8 cellular contexts compared by ENCODE assay signal in genomic region chrX:40098264-40099045, GRCh38. TPM values are rescaled to one million over a fixed set of nuclear protein-coding genes. Genes with fewer than 3 reads are reported as not detected.
DNase-seq lines count a peak whose midpoint lies in the region; ATAC-seq, FAIRE-seq and TF ChIP-seq lines count a peak whose summit lies in the region.

No MANE protein-coding gene starts in this region.

- H3K27me3 Mint-ChIP-seq in Calu3 (ENCODE audit: unreplicated experiment) = peaks cover 10% of the 10 kb centered on the region
- no peaks in the 10 kb centered on the region for H3K27me3 Mint-ChIP-seq in activated T-helper 2 cell treated with anti-CD3 and anti-CD28 coated beads, Interferon-gamma antibody, Interleukin-2, Interleukin-4, amounts not matched to agents 10 μg/mL and 5 μg/mL and 100 μg/mL, durations not matched to agents 14 hours and 24 hours and 36 hours (ENCODE audit: low read depth)

- H3K27ac Mint-ChIP-seq in Calu3 (ENCODE audit: unreplicated experiment) = no peak overlapping the region
- H3K27ac Mint-ChIP-seq in activated T-helper 2 cell treated with anti-CD3 and anti-CD28 coated beads, Interferon-gamma antibody, Interleukin-2, Interleukin-4, amounts not matched to agents 10 μg/mL and 5 μg/mL and 100 μg/mL, durations not matched to agents 14 hours and 24 hours and 36 hours = peak overlapping the region; percentile 95

- peak overlapping the region; percentile 49 to 93 (median 80) for H3K27ac ChIP-seq in pancreas

- peak overlapping the region; percentile 10 to 84 (median 46) for H3K4me3 ChIP-seq in pancreas

- FAIRE-seq in pancreas (lab: Jason Lieb, UNC) = no peak

- 0 to 3% methylated on average over 61 to 74 of the region's 75 CpGs for WGBS in pancreas, 2 donors

- H3K4me1 ChIP-seq in pancreas = peaks cover 0 to 10% (median 3%) of the 10 kb centered on the region in 3 donors

- no TSS peak for BruUV-seq in Calu3 (replicated peaks; lab: Mats Ljungman, UMichigan)

- H3K4me1 Mint-ChIP-seq in Calu3 (ENCODE audit: low read depth, unreplicated experiment) = peaks cover 18% of the 10 kb centered on the region
- H3K4me1 Mint-ChIP-seq in activated T-helper 2 cell treated with anti-CD3 and anti-CD28 coated beads, Interferon-gamma antibody, Interleukin-2, Interleukin-4, amounts not matched to agents 10 μg/mL and 5 μg/mL and 100 μg/mL, durations not matched to agents 14 hours and 24 hours and 36 hours (ENCODE audit: low read depth) = peaks cover 21% of the 10 kb centered on the region

- intact Hi-C loops in Calu3 (cut with micrococcal nuclease; ENCODE audit: unreplicated experiment) = loop anchor here (5.0 to 10.0 kb wide), 2 partner anchors 284 to 366 kb away; no protein-coding TSS in a partner anchor
- intact Hi-C loops in activated T-helper 2 cell treated with anti-CD3 and anti-CD28 coated beads, Interferon-gamma antibody, Interleukin-2, Interleukin-4, amounts not matched to agents 10 μg/mL and 5 μg/mL and 100 μg/mL, durations not matched to agents 14 hours and 24 hours and 36 hours (cut with micrococcal nuclease) = loop anchor here (1.0 to 10.0 kb wide), 5 partner anchors 8 to 284 kb away; no protein-coding TSS in a partner anchor
- intact Hi-C loops in pancreas (cut with DNase I) = no loop called here

- H3K9me3 ChIP-seq in pancreas = no peaks in the 10 kb centered on the region

- TF ChIP-seq CTCF in Calu3 (IDR thresholded peaks at IDR 0.05; ENCODE audit: unreplicated experiment) = no peak
- no peak for TF ChIP-seq CTCF in pancreas (IDR thresholded peaks at IDR 0.05)

- no peaks in the 10 kb centered on the region for H3K27me3 ChIP-seq in pancreas

- CTCF ChIA-PET in Calu3 (lab: Charles Lee) = interaction anchor here (0.7 to 1.4 kb wide), 3 partner anchors 10 to 57 kb away, joined by 3 to 5 read pairs (median 4); no protein-coding TSS in a partner anchor

- H3K9me3 Mint-ChIP-seq in Calu3 (ENCODE audit: low read depth, unreplicated experiment) = no peaks in the 10 kb centered on the region
- no peaks in the 10 kb centered on the region for H3K9me3 Mint-ChIP-seq in activated T-helper 2 cell treated with anti-CD3 and anti-CD28 coated beads, Interferon-gamma antibody, Interleukin-2, Interleukin-4, amounts not matched to agents 10 μg/mL and 5 μg/mL and 100 μg/mL, durations not matched to agents 14 hours and 24 hours and 36 hours

- peak; percentile 28 for ATAC-seq in GM21723 (IDR thresholded peaks at IDR 0.05; ENCODE audit: unreplicated experiment)
- peak; percentile 32 to 55 (median 48) for ATAC-seq in pancreas
- ATAC-seq in GM21515 (IDR thresholded peaks at IDR 0.05; ENCODE audit: unreplicated experiment) = no peak
- ATAC-seq in HG02610 (IDR thresholded peaks at IDR 0.05; ENCODE audit: unreplicated experiment) = no peak

- peaks cover 62% of the 10 kb centered on the region for H3K36me3 Mint-ChIP-seq in Calu3 (ENCODE audit: insufficient read depth, unreplicated experiment)
- H3K36me3 Mint-ChIP-seq in activated T-helper 2 cell treated with anti-CD3 and anti-CD28 coated beads, Interferon-gamma antibody, Interleukin-2, Interleukin-4, amounts not matched to agents 10 μg/mL and 5 μg/mL and 100 μg/mL, durations not matched to agents 14 hours and 24 hours and 36 hours (ENCODE audit: low read depth) = peaks cover 19% of the 10 kb centered on the region

- H3K4me3 Mint-ChIP-seq in Calu3 (ENCODE audit: low read depth, unreplicated experiment) = peak overlapping the region; percentile 83
- H3K4me3 Mint-ChIP-seq in activated T-helper 2 cell treated with anti-CD3 and anti-CD28 coated beads, Interferon-gamma antibody, Interleukin-2, Interleukin-4, amounts not matched to agents 10 μg/mL and 5 μg/mL and 100 μg/mL, durations not matched to agents 14 hours and 24 hours and 36 hours (ENCODE audit: low read depth) = peak overlapping the region; percentile 86

- peak; percentile 70 for DNase-seq in Calu3
- peak; percentile 37 to 68 for DNase-seq in NCI-H446 (lab: John Stamatoyannopoulos, UW)
- DNase-seq in activated T-helper 2 cell treated with anti-CD3 and anti-CD28 coated beads, Interferon-gamma antibody, Interleukin-2, Interleukin-4, amounts not matched to agents 10 μg/mL and 5 μg/mL and 100 μg/mL, durations not matched to agents 14 hours and 24 hours and 36 hours (ENCODE audit: low spot score) = peak; percentile 58
- peak; percentile 61 for DNase-seq in glomerular visceral epithelial cell (ENCODE audit: extremely low spot score)
- DNase-seq in pancreas = peak in 4 of 6 donors; percentile 58 to 80 (median 60)

- H3K36me3 ChIP-seq in pancreas = no peaks in the 10 kb centered on the region

RNA-seq across cellular contexts. Expression of gene BCOR, which starts 0.7 kb away (rescaled TPM):
- total RNA-seq in Calu3 (2022) = 20.6 and 21.1 TPM in 2 replicates
- total RNA-seq in activated T-helper 2 cell treated with anti-CD3 and anti-CD28 coated beads, Interferon-gamma antibody, Interleukin-2, Interleukin-4, amounts not matched to agents 10 μg/mL and 5 μg/mL and 100 μg/mL, durations not matched to agents 14 hours and 24 hours and 36 hours = 74.6 and 82.2 TPM in 2 replicates
- 10 to 100 TPM in 5 of 6 donors, 1 to 10 TPM in 1; 9.8 to 18.4 (median 13.2) TPM for total RNA-seq in pancreas
- 10 to 100 TPM in 1 of 2 donors, 1 to 10 TPM in 1; 6.3 to 14.3 TPM for polyA plus RNA-seq in pancreas

Comparison
In these comparisons a context has a peak if more than half of its experiments do, and no peak if none do; other contexts are left out.
1. ATAC-seq: peak in GM21723 (single experiment) and pancreas (4 of 4); none in GM21515 (single experiment) and HG02610 (single experiment).
2. intact Hi-C loops: an anchor here in Calu3 (5.0 to 10.0 kb wide) and activated T-helper 2 cell treated with anti-CD3 and anti-CD28 coated beads, Interferon-gamma antibody, Interleukin-2, Interleukin-4, amounts not matched to agents 10 μg/mL and 5 μg/mL and 100 μg/mL, durations not matched to agents 14 hours and 24 hours and 36 hours (1.0 to 10.0 kb wide); none called in pancreas.
3. Peak in every context shown above with its lines, with median percentiles within 50 percentile points of each other: DNase-seq.